Comparison of ENCODE assay signal across 31 cellular contexts in genomic region chr3:118827446-118827845, GRCh38.
"Had no signal": no experiment of that assay in that cellular context is flagged by ENCODE, and none has a peak within 500 bp of the region (broad histone marks: within the 10 kb centered on the region; RNA-seq: fewer than 3 reads in every experiment).

No MANE protein-coding gene starts in this region.

- H3K27me3 ChIP-seq: neural progenitor cell, ovary, suprapubic skin, testis, tibial artery, transverse colon, upper lobe of right lung, uterus had no signal

- H3K4me1 ChIP-seq: neural progenitor cell, parathyroid adenoma, psoas muscle, spleen, suprapubic skin, testis, tibial artery, transverse colon, upper lobe of right lung, uterus had no signal

- H3K79me2 ChIP-seq: parathyroid adenoma had no signal

- H3K4me2 ChIP-seq: neural progenitor cell, smooth muscle cell had no signal

- H3K4me3 ChIP-seq: neural progenitor cell, ovary, psoas muscle, skin epidermis, smooth muscle cell, spleen, suprapubic skin, testis, tibial artery, transverse colon, upper lobe of right lung, uterus had no signal

- H3K9me3 Mint-ChIP-seq: natural killer cell; nephron; neural progenitor cell; stimulated activated memory B cell treated with anti-CD40 and anti-IgM and Interleukin-4, amounts not matched to agents 10 μg/mL and 1 μg/mL and 100 μg/mL, for 72 hours; stimulated activated naive CD8-positive, alpha-beta T cell treated with anti-CD3 and anti-CD28 coated beads, Interleukin-15, amount 100 ng/mL, for 72 hours; type B pancreatic cell had no signal

- H3K27me3 Mint-ChIP-seq: progenitor cell of endocrine pancreas; stimulated activated naive CD8-positive, alpha-beta T cell treated with anti-CD3 and anti-CD28 coated beads, Interleukin-15, amount 100 ng/mL, for 72 hours had no signal

- H3K27ac Mint-ChIP-seq: natural killer cell; nephron; neural progenitor cell; progenitor cell of endocrine pancreas; stimulated activated memory B cell treated with anti-CD40 and anti-IgM and Interleukin-4, amounts not matched to agents 10 μg/mL and 1 μg/mL and 100 μg/mL, for 72 hours; stimulated activated naive CD8-positive, alpha-beta T cell treated with anti-CD3 and anti-CD28 coated beads, Interleukin-15, amount 100 ng/mL, for 72 hours; type B pancreatic cell had no signal

- H3K36me3 ChIP-seq: neural progenitor cell, ovary, spleen, suprapubic skin, tibial artery, transverse colon, upper lobe of right lung, uterus had no signal

- H3K4me1 Mint-ChIP-seq: natural killer cell; nephron; neural progenitor cell; stimulated activated memory B cell treated with anti-CD40 and anti-IgM and Interleukin-4, amounts not matched to agents 10 μg/mL and 1 μg/mL and 100 μg/mL, for 72 hours; stimulated activated naive CD8-positive, alpha-beta T cell treated with anti-CD3 and anti-CD28 coated beads, Interleukin-15, amount 100 ng/mL, for 72 hours had no signal

- H2AFZ ChIP-seq: parathyroid adenoma had no signal

- H3K9me3 ChIP-seq: ovary, psoas muscle, spleen, suprapubic skin, testis, tibial artery, transverse colon, upper lobe of right lung, uterus had no signal

- DNase-seq: natural killer cell; occipital lobe; ovary; posterior cingulate gyrus; psoas muscle; spleen; stimulated activated CD4-positive, alpha-beta T cell treated with anti-CD3 and anti-CD28 coated beads, Interleukin-12 subunit alpha, Interleukin-12 subunit beta, amount 100 ng/mL, for 4 hours; stimulated activated CD4-positive, alpha-beta T cell treated with anti-CD3 and anti-CD28 coated beads, Interleukin-1b, Interleukin-23, amount 100 ng/mL, for 48 hours; stimulated activated CD4-positive, alpha-beta T cell treated with anti-CD3 and anti-CD28 coated beads, Interleukin-4, amount 100 ng/mL, for 1 hour; stimulated activated CD4-positive, alpha-beta T cell treated with anti-CD3 and anti-CD28 coated beads, Interleukin-4, amount 100 ng/mL, for 4 hours; stimulated activated CD8-positive, alpha-beta memory T cell treated with anti-CD3 and anti-CD28 coated beads, Interleukin-4, amount 100 ng/mL, for 48 hours; stimulated activated naive CD4-positive, alpha-beta T cell; stimulated activated naive CD8-positive, alpha-beta T cell treated with anti-CD3 and anti-CD28 coated beads, Interleukin-15, amount 100 ng/mL, for 72 hours; stimulated activated naive CD8-positive, alpha-beta T cell treated with anti-CD3 and anti-CD28 coated beads, Interleukin-15, Interleukin-2, amounts not matched to agents 100 U/mL and 50 U/mL, for 24 hours; substantia nigra; testis; tibial artery; transverse colon; upper lobe of right lung; uterus had no signal

- H3K27ac ChIP-seq: neural progenitor cell, ovary, parathyroid adenoma, psoas muscle, skin epidermis, spleen, suprapubic skin, testis, tibial artery, transverse colon, upper lobe of right lung, uterus had no signal

- H3K36me3 Mint-ChIP-seq: natural killer cell; neural progenitor cell; stimulated activated memory B cell treated with anti-CD40 and anti-IgM and Interleukin-4, amounts not matched to agents 10 μg/mL and 1 μg/mL and 100 μg/mL, for 72 hours; type B pancreatic cell had no signal

- ATAC-seq: natural killer cell; psoas muscle; right cardiac atrium; sciatic nerve; stimulated activated memory B cell treated with anti-CD40 and anti-IgM and Interleukin-4, amounts not matched to agents 10 μg/mL and 1 μg/mL and 100 μg/mL, for 72 hours; stimulated activated naive CD8-positive, alpha-beta T cell treated with anti-CD3 and anti-CD28 coated beads, Interleukin-15, amount 100 ng/mL, for 72 hours; stimulated activated naive CD8-positive, alpha-beta T cell treated with anti-CD3 and anti-CD28 coated beads, Interleukin-15, Interleukin-2, amounts not matched to agents 100 U/mL and 50 U/mL, for 24 hours; upper lobe of right lung had no signal

- H3K4me3 Mint-ChIP-seq: natural killer cell; nephron; neural progenitor cell; stimulated activated memory B cell treated with anti-CD40 and anti-IgM and Interleukin-4, amounts not matched to agents 10 μg/mL and 1 μg/mL and 100 μg/mL, for 72 hours; stimulated activated naive CD8-positive, alpha-beta T cell treated with anti-CD3 and anti-CD28 coated beads, Interleukin-15, amount 100 ng/mL, for 72 hours; type B pancreatic cell had no signal
